In the genomic region with DNA sequence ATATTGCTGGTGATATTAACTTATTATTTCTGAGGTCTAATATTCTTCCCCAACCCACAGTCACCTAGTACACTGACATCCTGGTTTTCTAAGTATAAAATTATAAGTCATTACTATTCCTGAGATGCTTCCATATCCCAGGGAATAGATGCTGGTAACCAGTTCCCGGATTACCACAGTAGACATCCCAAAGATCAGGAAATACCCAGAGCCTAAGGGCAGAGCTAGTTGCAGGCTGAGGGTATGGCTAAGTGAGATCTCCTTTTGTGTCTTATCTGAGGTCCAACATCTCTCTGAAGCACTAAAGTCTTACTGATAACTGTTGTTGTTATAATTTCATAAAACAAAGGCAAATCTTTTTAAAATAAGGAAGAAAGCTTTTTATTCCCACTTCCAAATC, we compare ENCODE assay signal across 14 cellular contexts.
DNase-seq lines count a peak whose midpoint lies in the region; TF ChIP-seq lines count a peak whose summit lies in the region.
"Had no signal": no experiment of that assay in that cellular context is flagged by ENCODE, and none has a peak within 500 bp of the region (broad histone marks: within the 10 kb centered on the region; RNA-seq: fewer than 3 reads in every experiment).

No MANE protein-coding gene starts in this region.

- no peaks in the 10 kb centered on the region for H3K9me2 ChIP-seq in MM.1S (replicated peaks; ENCODE audit: insufficient read depth, low read length)

- DNase-seq in NCI-H2029 treated with DMSO at 0.1 percent for 48 hours (lab: John Stamatoyannopoulos, UW) (peak; percentile 28), NCI-H2029 (lab: John Stamatoyannopoulos, UW) (no peak), MM.1S (no peak), NCI-H82 treated with DMSO at 0.1 percent for 48 hours (lab: John Stamatoyannopoulos, UW; ENCODE audit: unreplicated experiment) (no peak), NCI-H1105 treated with DMSO at 0.1 percent for 48 hours (lab: John Stamatoyannopoulos, UW) (no peak)
- DNase-seq in stimulated activated naive CD4-positive, alpha-beta T cell treated with Interleukin-2 at 50 U/mL for 16 hours (lab: John Stamatoyannopoulos, UW) = no peak
- DNase-seq: 8988T, BE2C, DMS79, DND-41 had no signal

- H3K9ac ChIP-seq in KMS-11 = no peak overlapping the region
- H3K9ac ChIP-seq in MM.1S (ENCODE audit: low read length) = 0 out of 2 replicates have a peak overlapping the region, but pooled peaks have one; percentile 19
- H3K9ac ChIP-seq in parathyroid adenoma = no peak overlapping the region
- H3K9ac ChIP-seq: BLaER1 had no signal

- H3K36me3 ChIP-seq in KMS-11 (ENCODE audit: insufficient read depth) = no peaks in the 10 kb centered on the region
- H3K36me3 ChIP-seq in MM.1S (replicated peaks; ENCODE audit: insufficient read depth, low read length) = no peaks in the 10 kb centered on the region
- H3K36me3 ChIP-seq in parathyroid adenoma (ENCODE audit: control insufficient read depth, insufficient read depth, low read length) = no peaks in the 10 kb centered on the region
- H3K36me3 ChIP-seq: BE2C, BLaER1 had no signal

- H3K27ac ChIP-seq in KMS-11 (no peak overlapping the region), MM.1S (ENCODE audit: low read length) (peak overlapping the region; percentile 52; the same call in 1 of the 2 replicates), parathyroid adenoma (no peak overlapping the region)
- H3K27ac ChIP-seq: BLaER1 had no signal

- no peaks in the 10 kb centered on the region for H3K9me3 ChIP-seq in MM.1S (replicated peaks; ENCODE audit: insufficient read depth, low read length)
- H3K9me3 ChIP-seq in parathyroid adenoma (ENCODE audit: control insufficient read depth, low read length) = no peaks in the 10 kb centered on the region
- H3K9me3 ChIP-seq: BE2C had no signal

- TF ChIP-seq CTCF in KMS-11 (conservative IDR thresholded peaks at IDR 0.05; ENCODE audit: low read depth, low read length) (no peak), MM.1S (IDR thresholded peaks at IDR 0.05; ENCODE audit: low read length) (no peak), parathyroid adenoma (IDR thresholded peaks at IDR 0.05) (no peak)

- H4K20me1 ChIP-seq in KMS-11 (ENCODE audit: insufficient read depth) = no peaks in the 10 kb centered on the region
- no peaks in the 10 kb centered on the region for H4K20me1 ChIP-seq in MM.1S (ENCODE audit: insufficient read depth, low read length)
- H4K20me1 ChIP-seq: BLaER1 had no signal

- H3F3A ChIP-seq in MM.1S (ENCODE audit: insufficient read depth, low read length) = peaks cover 27% of the 10 kb centered on the region

- peak overlapping the region; percentile 8; the same call in 1 of the 2 replicates for H2AFZ ChIP-seq in KMS-11 (ENCODE audit: low read depth)
- 0 out of 2 replicates have a peak overlapping the region, but pooled peaks have one; percentile 12 for H2AFZ ChIP-seq in MM.1S (ENCODE audit: low read length)
- no peak overlapping the region for H2AFZ ChIP-seq in parathyroid adenoma

- H3K4me2 ChIP-seq in KMS-11 (peak overlapping the region; percentile 34), MM.1S (ENCODE audit: low read depth, low read length) (peak overlapping the region; percentile 53), parathyroid adenoma (ENCODE audit: low read length) (peak overlapping the region; percentile 20)
- H3K4me2 ChIP-seq: BLaER1 had no signal

- H3K4me3 ChIP-seq in KMS-11 (IDR thresholded peaks at IDR 0.05; ENCODE audit: insufficient read depth, low read depth, low read length) (no peak overlapping the region), MM.1S (ENCODE audit: low read length) (no peak overlapping the region; the same call in 1 of the 2 replicates), parathyroid adenoma (ENCODE audit: low read depth, low read length) (no peak overlapping the region)
- H3K4me3 ChIP-seq: BLaER1, GM12878 had no signal

- no peaks in the 10 kb centered on the region for H3K27me3 ChIP-seq in KMS-11 (ENCODE audit: insufficient read depth, low read depth)
- H3K27me3 ChIP-seq in MM.1S (replicated peaks; ENCODE audit: insufficient read depth, low read length) = no peaks in the 10 kb centered on the region
- H3K27me3 ChIP-seq in parathyroid adenoma (ENCODE audit: control insufficient read depth, insufficient read depth, low read length) = no peaks in the 10 kb centered on the region
- H3K27me3 ChIP-seq: BE2C, BLaER1 had no signal

- no peaks in the 10 kb centered on the region for H3K79me2 ChIP-seq in KMS-11 (ENCODE audit: insufficient read depth, low read depth)
- no peaks in the 10 kb centered on the region for H3K79me2 ChIP-seq in MM.1S (ENCODE audit: low read length)
- H3K79me2 ChIP-seq in parathyroid adenoma = no peaks in the 10 kb centered on the region

- H3K4me1 ChIP-seq in KMS-11 (ENCODE audit: low read depth, poor library complexity, severe bottlenecking) (peaks cover 61% of the 10 kb centered on the region), MM.1S (ENCODE audit: low read length) (peaks cover 58% of the 10 kb centered on the region), parathyroid adenoma (peaks cover 15% of the 10 kb centered on the region)
- H3K4me1 ChIP-seq: BE2C had no signal
